ENCODE assay signal across 1 cellular context in genomic region chr1:35882945-35883680, GRCh38.
TF ChIP-seq lines count a peak whose summit lies in the region.

Gene AGO1, plus strand, starts transcription at chr1:35883209. Its CDS starts 213 bp downstream, at chr1:35883422.

TF ChIP-seq in K562, 482 proteins besides CTCF, POLR2A, EP300 and RAD21 (continued from another document and continues in another):
- no peak for TF ChIP-seq NR0B1 (IDR thresholded peaks at IDR 0.05; ENCODE audit: partially characterized antibody)
- no peak for TF ChIP-seq ATF1 (CRISPR knock-in tag; IDR thresholded peaks at IDR 0.05)
- peak; percentile 56 for TF ChIP-seq ATF1 (tag; IDR thresholded peaks at IDR 0.05)
- no peak for TF ChIP-seq ZNF197 (CRISPR knock-in tag; IDR thresholded peaks at IDR 0.05; ENCODE audit: low read depth)
- no peak for TF ChIP-seq ZNF584 (CRISPR knock-in tag; IDR thresholded peaks at IDR 0.05; ENCODE audit: low read depth)
- TF ChIP-seq ZNF407 (IDR thresholded peaks at IDR 0.05; ENCODE audit: low read depth): no peak
- no peak for TF ChIP-seq CUX1 (CRISPR knock-in tag; IDR thresholded peaks at IDR 0.05)
- TF ChIP-seq NRF1 (conservative IDR thresholded peaks at IDR 0.05 in 1 of 2, IDR thresholded peaks at IDR 0.05 in 1 of 2): peak; percentile 95 to 96
- no peak for TF ChIP-seq WHSC1 (IDR thresholded peaks at IDR 0.05; ENCODE audit: low read length)
- TF ChIP-seq TARDBP (IDR thresholded peaks at IDR 0.05): 0 out of 2 replicates have a peak, but pooled peaks have one; percentile 22
- TF ChIP-seq DLX4 (CRISPR knock-in tag; IDR thresholded peaks at IDR 0.05): no peak
- peak; percentile 60; the same call in 1 of the 2 replicates for TF ChIP-seq ARID4B (CRISPR knock-in tag; IDR thresholded peaks at IDR 0.05)
- TF ChIP-seq ETV5 (CRISPR knock-in tag; IDR thresholded peaks at IDR 0.05; ENCODE audit: low read depth): peak; percentile 62; the same call in 1 of the 2 replicates
- no peak for TF ChIP-seq ZNF174 (CRISPR knock-in tag; IDR thresholded peaks at IDR 0.05)
- no peak; the same call in 1 of the 2 replicates for TF ChIP-seq PML (IDR thresholded peaks at IDR 0.05; ENCODE audit: low read length)
- no peak for TF ChIP-seq U2AF2 (optimal IDR thresholded peaks at IDR 0.05; ENCODE audit: low read depth, low read length)
- no peak for TF ChIP-seq NFE2 (IDR thresholded peaks at IDR 0.05; ENCODE audit: low read depth)
- TF ChIP-seq ZBTB49 (CRISPR knock-in tag; IDR thresholded peaks at IDR 0.05; ENCODE audit: borderline replicate concordance): no peak
- TF ChIP-seq MLX (CRISPR knock-in tag; conservative IDR thresholded peaks at IDR 0.05): no peak
- no peak for TF ChIP-seq ZNF57 (CRISPR knock-in tag; IDR thresholded peaks at IDR 0.05)
- no peak for TF ChIP-seq MAFK (IDR thresholded peaks at IDR 0.05; ENCODE audit: low read length)
- TF ChIP-seq FOXK2 (conservative IDR thresholded peaks at IDR 0.05 in 1 of 2, IDR thresholded peaks at IDR 0.05 in 1 of 2; ENCODE audit: low read depth in 2 of 2): peak; percentile 65 to 68; a peak in 3 of 4 replicates
- TF ChIP-seq HNRNPH1 (optimal IDR thresholded peaks at IDR 0.05; ENCODE audit: low read depth, low read length): no peak
- TF ChIP-seq ZNF717 (CRISPR knock-in tag; IDR thresholded peaks at IDR 0.05): no peak
- no peak for TF ChIP-seq NFIX (CRISPR knock-in tag; IDR thresholded peaks at IDR 0.05; ENCODE audit: low read depth)
- peak in 1 of 2 experiments; percentile 57; a peak in 1 of 4 replicates for TF ChIP-seq SRF (CRISPR knock-in tag; IDR thresholded peaks at IDR 0.05)
- no peak for TF ChIP-seq DNMT1 (IDR thresholded peaks at IDR 0.05)
- peak; percentile 37; the same call in 1 of the 2 replicates for TF ChIP-seq GMEB1 (CRISPR knock-in tag; IDR thresholded peaks at IDR 0.05)
- no peak for TF ChIP-seq ZNF311 (CRISPR knock-in tag; IDR thresholded peaks at IDR 0.05)
- TF ChIP-seq STAG1 (CRISPR knock-in tag; IDR thresholded peaks at IDR 0.05; ENCODE audit: borderline replicate concordance): no peak
- TF ChIP-seq SMAD2 (IDR thresholded peaks at IDR 0.05; ENCODE audit: low read depth, low read length): no peak
- no peak for TF ChIP-seq SPI1 (IDR thresholded peaks at IDR 0.05; ENCODE audit: borderline replicate concordance, low read depth, low read length)
- TF ChIP-seq PCBP1 (IDR thresholded peaks at IDR 0.05; ENCODE audit: low read depth, low read length, poor library complexity, severe bottlenecking): no peak
